ENCODE assay signal across 16 cellular contexts in the genomic region with DNA sequence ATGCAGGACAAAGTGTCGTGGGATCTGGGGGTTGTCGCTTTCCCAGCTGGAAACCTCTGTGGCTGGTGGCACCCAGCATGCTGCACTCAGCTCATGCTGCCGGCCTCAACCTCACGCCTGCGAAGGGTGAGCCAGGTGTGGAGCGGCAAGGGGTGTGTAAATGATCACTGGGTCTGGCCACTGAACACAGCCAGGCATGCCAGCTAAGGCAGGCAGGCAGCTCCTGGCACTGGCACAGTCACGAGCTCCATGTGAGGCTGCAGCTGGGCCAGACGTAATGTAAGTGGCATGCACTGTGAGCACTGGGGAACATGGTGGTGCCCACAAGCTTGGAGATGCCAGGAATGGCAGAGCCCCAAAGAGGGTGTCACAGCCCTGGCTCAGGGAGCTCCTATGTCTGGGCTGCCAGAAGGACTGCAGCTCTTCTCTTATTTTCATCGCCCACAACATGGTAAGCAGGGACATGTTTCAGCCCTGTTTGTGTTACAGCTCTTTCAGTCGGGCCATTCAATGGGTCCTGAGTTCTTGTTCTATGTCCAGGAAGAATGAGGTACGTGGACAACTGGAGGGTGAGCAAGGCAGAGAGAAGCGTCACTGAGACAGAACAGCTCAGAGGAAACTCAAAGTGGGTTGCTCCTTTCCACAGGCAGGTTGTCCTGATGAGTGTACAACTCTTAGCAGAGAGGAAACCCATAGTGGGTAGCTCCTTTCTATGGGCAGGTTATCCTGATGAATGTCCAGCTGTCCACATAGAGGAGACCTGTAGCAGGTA.
DNase-seq lines count a peak whose midpoint lies in the region; ATAC-seq, FAIRE-seq and TF ChIP-seq lines count a peak whose summit lies in the region.
"Had no signal": no experiment of that assay in that cellular context is flagged by ENCODE, and none has a peak within 500 bp of the region (broad histone marks: within the 10 kb centered on the region; RNA-seq: fewer than 3 reads in every experiment).

No MANE protein-coding gene starts in this region.

- no peak overlapping the region for H4K5ac ChIP-seq in H9 (ENCODE audit: insufficient read length, low read depth, low read length)

- no peak for TF ChIP-seq POLR2A in esophagus squamous epithelium (IDR thresholded peaks at IDR 0.05)
- no peak for TF ChIP-seq POLR2A in stomach (IDR thresholded peaks at IDR 0.05)

- no peaks in the 10 kb centered on the region for H4K20me1 ChIP-seq in H9 (ENCODE audit: control insufficient read depth, insufficient read depth, insufficient read length)
- H4K20me1 ChIP-seq: BLaER1 had no signal

- H3K9ac ChIP-seq in H9 (ENCODE audit: extremely low read depth, insufficient read length, low read length), result no peak overlapping the region
- H3K9ac ChIP-seq in kidney (ENCODE audit: low read length in 2 of 2), result no peak overlapping the region
- peak overlapping the region in 1 of 3 donors; percentile 45 for H3K9ac ChIP-seq in skeletal muscle tissue (ENCODE audit: low read depth in 1 of 3, low read length in 3 of 3)
- H3K9ac ChIP-seq: BLaER1 had no signal

- H2BK5ac ChIP-seq in H9 (ENCODE audit: insufficient read length, low read length), result no peak overlapping the region

- H3K27me3 Mint-ChIP-seq in H9 (ENCODE audit: low read depth), result peaks cover 16% of the 10 kb centered on the region

- no peaks in the 10 kb centered on the region for H3K79me2 ChIP-seq in H9 (ENCODE audit: insufficient read depth, low read length)

- H3K4ac ChIP-seq in H9 (ENCODE audit: low read depth, low read length), result no peak overlapping the region

- no peak overlapping the region for H3K56ac ChIP-seq in H9 (ENCODE audit: insufficient read length, low read depth, low read length)

- no peak overlapping the region for H4K8ac ChIP-seq in H9 (replicated peaks; ENCODE audit: insufficient read length, low read depth, low read length)

- H3K27ac ChIP-seq in H9 (ENCODE audit: insufficient read length, low read depth, low read length), result no peak overlapping the region
- H3K27ac ChIP-seq in kidney (ENCODE audit: low read depth in 2 of 2, low read length in 2 of 2), result no peak overlapping the region
- H3K27ac ChIP-seq in skeletal muscle tissue (ENCODE audit: low read depth, low read length), result peak overlapping the region; percentile 88
- no peak overlapping the region for H3K27ac ChIP-seq in esophagus squamous epithelium
- H3K27ac ChIP-seq in stomach, result no peak overlapping the region
- H3K27ac ChIP-seq: BLaER1 had no signal

- H3K23ac ChIP-seq in H9 (ENCODE audit: insufficient read length, low read depth, low read length), result no peak overlapping the region

- H3K27me3 ChIP-seq in H9 (ENCODE audit: insufficient read depth, low read length), result peaks cover 9% of the 10 kb centered on the region; the same call in 1 of the 2 replicates
- no peaks in the 10 kb centered on the region for H3K27me3 ChIP-seq in skeletal muscle tissue (ENCODE audit: control insufficient read depth in 3 of 3, insufficient read depth in 3 of 3, low read length in 3 of 3)
- no peaks in the 10 kb centered on the region for H3K27me3 ChIP-seq in esophagus squamous epithelium
- no peaks in the 10 kb centered on the region for H3K27me3 ChIP-seq in stomach
- H3K27me3 ChIP-seq: BLaER1 had no signal

- intact Hi-C loops in Right ventricle myocardium superior (cut with DNase I), result no loop called here
- intact Hi-C loops in kidney (cut with DNase I), result no loop called here
- intact Hi-C loops in esophagus squamous epithelium (cut with DNase I), result no loop called here
- intact Hi-C loops in stomach (cut with DNase I; ENCODE audit: low total_unique reads), result no loop called here

- H3T11ph ChIP-seq in H9 (ENCODE audit: low read length), result no peak overlapping the region

- no peaks in the 10 kb centered on the region for H3K79me1 ChIP-seq in H9 (ENCODE audit: insufficient read depth, low read depth, low read length, poor library complexity, severe bottlenecking)

- TF ChIP-seq EP300 in stomach (IDR thresholded peaks at IDR 0.05), result no peak

- H3K9me3 ChIP-seq in H9 (ENCODE audit: control insufficient read depth, low read depth, low read length) (no peaks in the 10 kb centered on the region), kidney (ENCODE audit: control insufficient read depth in 1 of 2, low read length in 2 of 2) (no peaks in the 10 kb centered on the region), skeletal muscle tissue (ENCODE audit: control insufficient read depth in 3 of 3, low read length in 3 of 3) (no peaks in the 10 kb centered on the region), esophagus squamous epithelium (no peaks in the 10 kb centered on the region), stomach (peaks cover 0 to 12% (median 8%) of the 10 kb centered on the region in 4 donors)

- no peaks in the 10 kb centered on the region for H3K23me2 ChIP-seq in H9 (ENCODE audit: insufficient read length, low read depth, low read length, poor library complexity, severe bottlenecking)

- no peak overlapping the region; a peak in 2 of 5 replicates for H3K4me3 Mint-ChIP-seq in H9
- H3K4me3 Mint-ChIP-seq: CD8-positive, alpha-beta T cell had no signal

- H3K4me3 ChIP-seq in kidney (ENCODE audit: low read length in 2 of 2), result no peak overlapping the region
- H3K4me3 ChIP-seq in skeletal muscle tissue (ENCODE audit: low read length in 3 of 3), result peak overlapping the region in 1 of 3 donors; percentile 45
- no peak overlapping the region for H3K4me3 ChIP-seq in esophagus squamous epithelium
- H3K4me3 ChIP-seq in stomach, result no peak overlapping the region
- H3K4me3 ChIP-seq: BLaER1 had no signal

- H3K18ac ChIP-seq in H9 (ENCODE audit: insufficient read length, low read depth, low read length), result no peak overlapping the region

- no peak overlapping the region for H3K4me2 ChIP-seq in H9 (ENCODE audit: insufficient read depth, insufficient read length, low read length)
- H3K4me2 ChIP-seq: BLaER1 had no signal

- H2AK5ac ChIP-seq in H9 (ENCODE audit: insufficient read length, low read length), result peak overlapping the region; percentile 42

- H2BK15ac ChIP-seq in H9 (ENCODE audit: low read depth, low read length), result no peak overlapping the region

- peaks cover 68 to 70% of the 10 kb centered on the region in 2 experiments for H3K4me1 Mint-ChIP-seq in H9

- no peaks in the 10 kb centered on the region for H3K36me3 Mint-ChIP-seq in H9 (ENCODE audit: insufficient read depth in 1 of 3, low read depth in 3 of 3)
- H3K36me3 Mint-ChIP-seq: CD8-positive, alpha-beta T cell had no signal

- peak overlapping the region; percentile 70 for H3K14ac ChIP-seq in H9 (ENCODE audit: insufficient read depth, low read length)

- no CpG with 5 or more reads among the region's 12 CpGs for WGBS in H9 (ENCODE audit: extremely low coverage, insufficient read length, low lambda C conversion rate)
- 83 to 86% methylated on average over 6 to 7 of the region's 12 CpGs for WGBS in esophagus squamous epithelium, 2 donors
- WGBS in stomach, 5 donors, result 86 to 90% (median 89%) methylated on average over 10 to 12 of the region's 12 CpGs

- H3K4me1 ChIP-seq in H9 (ENCODE audit: insufficient read depth, low read length) (peaks cover 6% of the 10 kb centered on the region; the same call in 1 of the 2 replicates), kidney (ENCODE audit: control insufficient read depth in 1 of 2, insufficient read depth in 1 of 2, low read depth in 1 of 2, low read length in 2 of 2) (no peaks in the 10 kb centered on the region), skeletal muscle tissue (ENCODE audit: control insufficient read depth in 3 of 3, insufficient read depth in 3 of 3, low read length in 3 of 3) (peaks cover 0 to 19% (median 13%) of the 10 kb centered on the region in 3 donors), esophagus squamous epithelium (no peaks in the 10 kb centered on the region), stomach (no peaks in the 10 kb centered on the region)
- H3K4me1 ChIP-seq: BLaER1 had no signal

- no peaks in the 10 kb centered on the region for H3K36me3 ChIP-seq in kidney (ENCODE audit: control insufficient read depth in 1 of 2, insufficient read depth in 2 of 2, low read length in 2 of 2)
- H3K36me3 ChIP-seq in skeletal muscle tissue (ENCODE audit: control insufficient read depth in 3 of 3, insufficient read depth in 3 of 3, low read length in 3 of 3), result no peaks in the 10 kb centered on the region
- H3K36me3 ChIP-seq in esophagus squamous epithelium, result no peaks in the 10 kb centered on the region
- H3K36me3 ChIP-seq in stomach, result no peaks in the 10 kb centered on the region
- H3K36me3 ChIP-seq: BLaER1 had no signal

- H3K27ac Mint-ChIP-seq in H9, result peak overlapping the region in 1 of 3 experiments; percentile 32; a peak in 2 of 7 replicates
- H3K27ac Mint-ChIP-seq: CD8-positive, alpha-beta T cell had no signal

- H2BK12ac ChIP-seq in H9 (ENCODE audit: insufficient read length, low read depth, low read length), result peak overlapping the region; percentile 38

- DNase-seq in H9 (peak; percentile 42), Right ventricle myocardium superior (peak; percentile 81), kidney (peak; percentile 53), SW480 (ENCODE audit: low spot score) (no peak), esophagus squamous epithelium (lab: John Stamatoyannopoulos, UW) (no peak), stomach (no peak)
- no peak for DNase-seq in stimulated activated CD8-positive, alpha-beta memory T cell treated with anti-CD3 and anti-CD28 coated beads, Interleukin-4, amount 100 ng/mL, for 48 hours
- DNase-seq: CD8-positive, alpha-beta T cell; DMS79 treated with DMSO at 0.1 percent for 48 hours; KG1; NCI-H1436 treated with DMSO at 0.1 percent for 48 hours; NCI-H2081; NCI-H510A treated with DMSO at 0.1 percent for 48 hours had no signal

- ATAC-seq in Right ventricle myocardium superior (ENCODE audit: poor library complexity), result peak; percentile 98
- ATAC-seq: CD8-positive, alpha-beta T cell; HepG2 had no signal

- no peaks in the 10 kb centered on the region for H3K9me3 Mint-ChIP-seq in H9

- H4K91ac ChIP-seq in H9 (ENCODE audit: insufficient read length, low read depth, low read length), result no peak overlapping the region

- H2BK20ac ChIP-seq in H9 (ENCODE audit: low read depth, low read length, poor library complexity, severe bottlenecking), result no peak overlapping the region

- no peak for TF ChIP-seq CTCF in H9 (conservative IDR thresholded peaks at IDR 0.05)
- TF ChIP-seq CTCF in kidney (IDR thresholded peaks at IDR 0.05; ENCODE audit: borderline replicate concordance, extremely low read depth, insufficient read depth), result no peak
- no peak for TF ChIP-seq CTCF in esophagus squamous epithelium (IDR thresholded peaks at IDR 0.05)
- no peak for TF ChIP-seq CTCF in stomach (IDR thresholded peaks at IDR 0.05)

- FAIRE-seq in kidney (lab: Jason Lieb, UNC), result no peak
- FAIRE-seq: HepG2 had no signal

- H2BK120ac ChIP-seq in H9 (ENCODE audit: low read depth, low read length, poor library complexity, severe bottlenecking), result no peak overlapping the region

- no peak overlapping the region for H2AFZ ChIP-seq in H9 (ENCODE audit: low read length)

Comparison
In these comparisons a context has a peak if more than half of its experiments do, and no peak if none do; other contexts are left out.
1. DNase-seq: peak in H9 (single experiment), Right ventricle myocardium superior (single experiment) and kidney (single experiment); none in stimulated activated CD8-positive, alpha-beta memory T cell treated with anti-CD3 and anti-CD28 coated beads, Interleukin-4, amount 100 ng/mL, for 48 hours (single experiment), SW480 (single experiment), esophagus squamous epithelium (single experiment) and stomach (single experiment).